27 cellular contexts compared by ENCODE assay signal in genomic region chr4:14810121-14810520, GRCh38.
"Had no signal": no experiment of that assay in that cellular context is flagged by ENCODE, and none has a peak within 500 bp of the region (broad histone marks: within the 10 kb centered on the region; RNA-seq: fewer than 3 reads in every experiment).

No MANE protein-coding gene starts in this region.

- H3K36me3 Mint-ChIP-seq: stimulated activated effector memory CD8-positive, alpha-beta T cell treated with anti-CD3 and anti-CD28 coated beads, Interleukin-12 subunit alpha, Interleukin-12 subunit beta, amount 100 ng/mL, for 72 hours; type B pancreatic cell had no signal

- H3K27ac Mint-ChIP-seq: stimulated activated effector memory CD8-positive, alpha-beta T cell treated with anti-CD3 and anti-CD28 coated beads, Interleukin-12 subunit alpha, Interleukin-12 subunit beta, amount 100 ng/mL, for 72 hours; stimulated activated memory B cell treated with anti-CD40 and anti-IgM and Interleukin-4, amounts not matched to agents 10 μg/mL and 1 μg/mL and 100 μg/mL, for 72 hours; stimulated activated naive B cell treated with anti-CD40 and anti-IgM and Interleukin-4, amounts not matched to agents 10 μg/mL and 1 μg/mL and 100 μg/mL, for 72 hours; stimulated activated naive CD8-positive, alpha-beta T cell treated with anti-CD3 and anti-CD28 coated beads, Interleukin-15, amount 100 ng/mL, for 72 hours; stimulated activated naive CD8-positive, alpha-beta T cell treated with anti-CD3 and anti-CD28 coated beads, Interleukin-15, Interleukin-2, amounts not matched to agents 100 ng/mL and 50 ng/mL, for 24 hours; type B pancreatic cell had no signal

- H3K9me3 Mint-ChIP-seq: stimulated activated effector memory CD8-positive, alpha-beta T cell treated with anti-CD3 and anti-CD28 coated beads, Interleukin-12 subunit alpha, Interleukin-12 subunit beta, amount 100 ng/mL, for 72 hours had no signal

- H3K36me3 ChIP-seq: stomach, suprapubic skin, thoracic aorta, thyroid gland, tibial artery, tibial nerve, transverse colon, upper lobe of left lung, upper lobe of right lung, uterus, vagina had no signal

- H3K4me1 Mint-ChIP-seq: stimulated activated effector memory CD8-positive, alpha-beta T cell treated with anti-CD3 and anti-CD28 coated beads, Interleukin-12 subunit alpha, Interleukin-12 subunit beta, amount 100 ng/mL, for 72 hours; stimulated activated naive CD8-positive, alpha-beta T cell treated with anti-CD3 and anti-CD28 coated beads, Interleukin-15, amount 100 ng/mL, for 72 hours had no signal

- H3K27me3 Mint-ChIP-seq: stimulated activated memory B cell treated with anti-CD40 and anti-IgM and Interleukin-4, amounts not matched to agents 10 μg/mL and 1 μg/mL and 100 μg/mL, for 72 hours; type B pancreatic cell had no signal

- H3K4me3 ChIP-seq: stomach, suprapubic skin, testis, thoracic aorta, thyroid gland, tibial artery, tibial nerve, transverse colon, upper lobe of left lung, upper lobe of right lung, uterus, vagina had no signal

- H3K27me3 ChIP-seq: stomach, suprapubic skin, testis, thyroid gland, tibial artery, tibial nerve, transverse colon, upper lobe of left lung, upper lobe of right lung, uterus, vagina had no signal

- H3K4me3 Mint-ChIP-seq: stimulated activated effector memory CD8-positive, alpha-beta T cell treated with anti-CD3 and anti-CD28 coated beads, Interleukin-12 subunit alpha, Interleukin-12 subunit beta, amount 100 ng/mL, for 72 hours; stimulated activated memory B cell treated with anti-CD40 and anti-IgM and Interleukin-4, amounts not matched to agents 10 μg/mL and 1 μg/mL and 100 μg/mL, for 72 hours; stimulated activated naive B cell treated with anti-CD40 and anti-IgM and Interleukin-4, amounts not matched to agents 10 μg/mL and 1 μg/mL and 100 μg/mL, for 72 hours; stimulated activated naive CD8-positive, alpha-beta T cell treated with anti-CD3 and anti-CD28 coated beads, Interleukin-15, amount 100 ng/mL, for 72 hours; stimulated activated naive CD8-positive, alpha-beta T cell treated with anti-CD3 and anti-CD28 coated beads, Interleukin-15, Interleukin-2, amounts not matched to agents 100 ng/mL and 50 ng/mL, for 24 hours; type B pancreatic cell had no signal

- H3K9me3 ChIP-seq: stomach, suprapubic skin, testis, thoracic aorta, thyroid gland, tibial artery, tibial nerve, transverse colon, upper lobe of left lung, upper lobe of right lung, uterus, vagina had no signal

- H3K27ac ChIP-seq: stomach, suprapubic skin, testis, thoracic aorta, thyroid gland, tibial artery, tibial nerve, transverse colon, upper lobe of left lung, upper lobe of right lung, uterus, vagina had no signal

- DNase-seq: stimulated activated CD4-positive, alpha-beta T cell treated with anti-CD3 and anti-CD28 coated beads, Interleukin-2, amount 100 ng/mL, for 24 hours; stimulated activated CD4-positive, alpha-beta T cell treated with anti-CD3 and anti-CD28 coated beads, Interleukin-2, amount 100 ng/mL, for 48 hours; stimulated activated CD4-positive, alpha-beta T cell treated with anti-CD3 and anti-CD28 coated beads, Interleukin-4, amount 100 ng/mL, for 1 hour; stimulated activated CD4-positive, alpha-beta T cell treated with anti-CD3 and anti-CD28 coated beads, Interleukin-4, amount 100 ng/mL, for 24 hours; stimulated activated CD4-positive, alpha-beta T cell treated with anti-CD3 and anti-CD28 coated beads, Interleukin-4, amount 100 ng/mL, for 4 hours; stimulated activated CD8-positive, alpha-beta memory T cell treated with anti-CD3 and anti-CD28 coated beads, Interleukin-4, amount 100 ng/mL, for 48 hours; stimulated activated naive B cell treated with anti-CD40 and anti-IgM and Interleukin-4, amounts not matched to agents 10 μg/mL and 1 μg/mL and 100 μg/mL, for 72 hours; stimulated activated naive CD4-positive, alpha-beta T cell; stimulated activated naive CD8-positive, alpha-beta T cell treated with anti-CD3 and anti-CD28 coated beads, Interleukin-15, amount 100 ng/mL, for 72 hours; stimulated activated naive CD8-positive, alpha-beta T cell treated with anti-CD3 and anti-CD28 coated beads, Interleukin-15, Interleukin-2, amounts not matched to agents 100 U/mL and 50 U/mL, for 24 hours; stomach; substantia nigra; testis; thyroid gland; tibial artery; transverse colon; upper lobe of left lung; upper lobe of right lung; uterus had no signal

- ATAC-seq: stimulated activated effector memory CD8-positive, alpha-beta T cell treated with anti-CD3 and anti-CD28 coated beads, Interleukin-12 subunit alpha, Interleukin-12 subunit beta, amount 100 ng/mL, for 72 hours; stimulated activated memory B cell treated with anti-CD40 and anti-IgM and Interleukin-4, amounts not matched to agents 10 μg/mL and 1 μg/mL and 100 μg/mL, for 72 hours; stimulated activated naive B cell treated with anti-CD40 and anti-IgM and Interleukin-4, amounts not matched to agents 10 μg/mL and 1 μg/mL and 100 μg/mL, for 72 hours; stimulated activated naive CD8-positive, alpha-beta T cell treated with anti-CD3 and anti-CD28 coated beads, Interleukin-15, amount 100 ng/mL, for 72 hours; stimulated activated naive CD8-positive, alpha-beta T cell treated with anti-CD3 and anti-CD28 coated beads, Interleukin-15, Interleukin-2, amounts not matched to agents 100 U/mL and 50 U/mL, for 24 hours; upper lobe of right lung had no signal

- H3K4me1 ChIP-seq: suprapubic skin, testis, thyroid gland, tibial nerve, transverse colon, upper lobe of left lung, upper lobe of right lung, uterus, vagina had no signal
